11 cellular contexts compared by ENCODE assay signal in the genomic region with DNA sequence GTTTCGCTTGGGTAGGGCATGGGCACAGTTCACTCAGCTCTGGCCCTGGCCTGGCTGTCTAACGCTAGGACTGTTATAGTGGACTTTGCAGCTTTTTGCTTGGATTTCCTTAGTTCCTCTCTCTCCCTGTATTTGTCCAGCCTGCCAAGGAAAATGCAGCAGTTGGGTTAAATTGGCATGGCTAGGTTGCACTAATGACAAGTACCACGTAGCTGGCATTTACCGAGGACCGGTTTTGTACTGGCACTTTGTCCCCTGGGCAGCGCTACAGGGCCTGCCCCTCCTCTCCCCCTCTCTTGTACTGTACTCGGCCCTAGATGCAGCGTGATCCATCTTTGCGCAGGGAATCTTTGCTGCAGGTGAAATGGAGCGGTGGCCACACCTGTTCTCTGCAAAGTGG. TPM values are rescaled to one million over a fixed set of nuclear protein-coding genes. Genes with fewer than 3 reads are reported as not detected.
A peak's percentile ranks its signal among the peaks of the same experiment; 100 is the strongest.
DNase-seq lines count a peak whose midpoint lies in the region; ATAC-seq and TF ChIP-seq lines count a peak whose summit lies in the region.
"Had no signal": no experiment of that assay in that cellular context is flagged by ENCODE, and none has a peak within 500 bp of the region (broad histone marks: within the 10 kb centered on the region; RNA-seq: fewer than 3 reads in every experiment).

No MANE protein-coding gene starts in this region.

- H3K27me3 Mint-ChIP-seq in activated CD4-positive, alpha-beta T cell treated with anti-CD3 and anti-CD28 coated beads, Interleukin-2, amount 10 ng/mL, durations not matched to agents 24 days and 14 days, result no peaks in the 10 kb centered on the region
- H3K27me3 Mint-ChIP-seq in activated B cell treated with CpG ODN at 0.5 μM for 24 hours, result no peaks in the 10 kb centered on the region

- peaks cover 14% of the 10 kb centered on the region for H3K4me1 ChIP-seq in iPS-20b (ENCODE audit: insufficient read depth, low read length)
- peaks cover 11 to 31% of the 10 kb centered on the region in 2 donors for H3K4me1 ChIP-seq in ascending aorta

- H3K9me3 ChIP-seq in iPS-20b (ENCODE audit: insufficient read depth, low read depth, low read length) (no peaks in the 10 kb centered on the region), ascending aorta (no peaks in the 10 kb centered on the region)
- H3K9me3 ChIP-seq: heart left ventricle had no signal

- H3K36me3 Mint-ChIP-seq in activated CD4-positive, alpha-beta T cell treated with anti-CD3 and anti-CD28 coated beads, Interleukin-2, amount 10 ng/mL, durations not matched to agents 24 days and 14 days (ENCODE audit: low read depth), result peaks cover 45% of the 10 kb centered on the region
- H3K36me3 Mint-ChIP-seq in activated B cell treated with CpG ODN at 0.5 μM for 24 hours (ENCODE audit: low read depth), result peaks cover 42% of the 10 kb centered on the region
- peaks cover 61% of the 10 kb centered on the region for H3K36me3 Mint-ChIP-seq in stimulated activated effector memory CD8-positive, alpha-beta T cell treated with anti-CD3 and anti-CD28 coated beads, Interleukin-12 subunit alpha, Interleukin-12 subunit beta, amount 100 ng/mL, for 72 hours

- peak overlapping the region; percentile 41 for H3K27ac Mint-ChIP-seq in activated CD4-positive, alpha-beta T cell treated with anti-CD3 and anti-CD28 coated beads, Interleukin-2, amount 10 ng/mL, durations not matched to agents 24 days and 14 days
- no peak overlapping the region for H3K27ac Mint-ChIP-seq in activated B cell treated with CpG ODN at 0.5 μM for 24 hours
- peak overlapping the region; percentile 58 for H3K27ac Mint-ChIP-seq in stimulated activated effector memory CD8-positive, alpha-beta T cell treated with anti-CD3 and anti-CD28 coated beads, Interleukin-12 subunit alpha, Interleukin-12 subunit beta, amount 100 ng/mL, for 72 hours

- no peaks in the 10 kb centered on the region for H3K9me3 Mint-ChIP-seq in activated CD4-positive, alpha-beta T cell treated with anti-CD3 and anti-CD28 coated beads, Interleukin-2, amount 10 ng/mL, durations not matched to agents 24 days and 14 days
- H3K9me3 Mint-ChIP-seq in activated B cell treated with CpG ODN at 0.5 μM for 24 hours, result no peaks in the 10 kb centered on the region
- no peaks in the 10 kb centered on the region for H3K9me3 Mint-ChIP-seq in stimulated activated effector memory CD8-positive, alpha-beta T cell treated with anti-CD3 and anti-CD28 coated beads, Interleukin-12 subunit alpha, Interleukin-12 subunit beta, amount 100 ng/mL, for 72 hours

- POLR2A ChIA-PET in activated B cell treated with CpG ODN at 0.5 μM for 24 hours (lab: Charles Lee), result interaction anchor here (1.7 kb wide), 1 partner anchor 25 kb away, joined by 3 read pairs; no protein-coding TSS in a partner anchor

- H3K4me1 Mint-ChIP-seq in activated CD4-positive, alpha-beta T cell treated with anti-CD3 and anti-CD28 coated beads, Interleukin-2, amount 10 ng/mL, durations not matched to agents 24 days and 14 days, result peaks cover 29% of the 10 kb centered on the region
- peaks cover 35% of the 10 kb centered on the region for H3K4me1 Mint-ChIP-seq in activated B cell treated with CpG ODN at 0.5 μM for 24 hours
- H3K4me1 Mint-ChIP-seq in stimulated activated effector memory CD8-positive, alpha-beta T cell treated with anti-CD3 and anti-CD28 coated beads, Interleukin-12 subunit alpha, Interleukin-12 subunit beta, amount 100 ng/mL, for 72 hours, result peaks cover 44% of the 10 kb centered on the region

- CTCF ChIA-PET in activated B cell treated with CpG ODN at 0.5 μM for 24 hours (lab: Charles Lee), result no interaction called here

- peak overlapping the region; percentile 41; the same call in 1 of the 2 replicates for H3K9ac ChIP-seq in iPS-20b (ENCODE audit: low read depth, low read length)

- TF ChIP-seq CTCF in activated B cell treated with CpG ODN at 0.5 μM for 24 hours (IDR thresholded peaks at IDR 0.05), result no peak
- TF ChIP-seq CTCF in ascending aorta (IDR thresholded peaks at IDR 0.05), result no peak

- H3K27ac ChIP-seq in iPS-20b (ENCODE audit: low read length), result no peak overlapping the region
- peak overlapping the region in 1 of 2 donors; percentile 9 for H3K27ac ChIP-seq in ascending aorta
- H3K27ac ChIP-seq: heart left ventricle had no signal

- no peaks in the 10 kb centered on the region for H3K27me3 ChIP-seq in iPS-20b (ENCODE audit: insufficient read depth, low read length)
- no peaks in the 10 kb centered on the region for H3K27me3 ChIP-seq in ascending aorta
- H3K27me3 ChIP-seq: heart left ventricle had no signal

- DNase-seq in activated CD4-positive, alpha-beta T cell treated with anti-CD3 and anti-CD28 coated beads, Interleukin-2, amount 10 ng/mL, durations not matched to agents 24 days and 14 days, result no peak
- DNase-seq in activated CD4-positive, alpha-beta T cell treated with anti-CD3 and anti-CD28 coated beads for 4 hours, result no peak
- no peak for DNase-seq in activated B cell treated with CpG ODN at 0.5 μM for 24 hours
- DNase-seq in stimulated activated effector memory CD8-positive, alpha-beta T cell treated with anti-CD3 and anti-CD28 coated beads, Interleukin-12 subunit alpha, Interleukin-12 subunit beta, amount 100 ng/mL, for 72 hours (ENCODE audit: low spot score in 2 of 2), result no peak
- DNase-seq in ascending aorta (ENCODE audit: low spot score in 2 of 2), result no peak
- DNase-seq in putamen (ENCODE audit: low spot score), result no peak

- ATAC-seq in activated B cell treated with CpG ODN at 0.5 μM for 24 hours (ENCODE audit: low read depth) (no peak), HG03439 (IDR thresholded peaks at IDR 0.05; ENCODE audit: unreplicated experiment) (no peak)
- no peak for ATAC-seq in stimulated activated effector memory CD8-positive, alpha-beta T cell treated with anti-CD3 and anti-CD28 coated beads, Interleukin-12 subunit alpha, Interleukin-12 subunit beta, amount 100 ng/mL, for 72 hours

- H3K36me3 ChIP-seq in iPS-20b (ENCODE audit: insufficient read depth, low read depth, low read length) (peaks cover 52% of the 10 kb centered on the region), ascending aorta (peaks cover 28 to 34% of the 10 kb centered on the region in 2 donors)

- H3K4me3 Mint-ChIP-seq in activated CD4-positive, alpha-beta T cell treated with anti-CD3 and anti-CD28 coated beads, Interleukin-2, amount 10 ng/mL, durations not matched to agents 24 days and 14 days, result peak overlapping the region; percentile 71
- peak overlapping the region; percentile 42 for H3K4me3 Mint-ChIP-seq in activated B cell treated with CpG ODN at 0.5 μM for 24 hours
- H3K4me3 Mint-ChIP-seq in stimulated activated effector memory CD8-positive, alpha-beta T cell treated with anti-CD3 and anti-CD28 coated beads, Interleukin-12 subunit alpha, Interleukin-12 subunit beta, amount 100 ng/mL, for 72 hours, result peak overlapping the region; percentile 88

- H3K4me3 ChIP-seq in iPS-20b (ENCODE audit: low read length), result no peak overlapping the region; the same call in 1 of the 2 replicates
- peak overlapping the region in 1 of 2 donors; percentile 1 for H3K4me3 ChIP-seq in ascending aorta

- intact Hi-C loops in activated CD4-positive, alpha-beta T cell treated with anti-CD3 and anti-CD28 coated beads, Interleukin-2, amount 10 ng/mL, durations not matched to agents 24 days and 14 days (cut with micrococcal nuclease), result loop anchor here (5.0 kb wide), 1 partner anchor 111 kb away; a partner anchor contains a TSS
- intact Hi-C loops in activated B cell treated with CpG ODN at 0.5 μM for 24 hours (cut with micrococcal nuclease) (loop anchor here (10.0 kb wide), 1 partner anchor 763 kb away; a partner anchor contains a TSS), ascending aorta (cut with DNase I) (loop anchor here (10.0 kb wide), 1 partner anchor 507 kb away; a partner anchor contains a TSS)

RNA-seq across cellular contexts. Expression of a gene that starts 2.4 kb away (rescaled TPM):
- 71.2 TPM in 2 replicates for total RNA-seq in activated CD4-positive, alpha-beta T cell treated with anti-CD3 and anti-CD28 coated beads, Interleukin-2, amount 10 ng/mL, durations not matched to agents 24 days and 14 days
- 20.8 and 22.4 TPM in 2 replicates for total RNA-seq in activated B cell treated with CpG ODN at 0.5 μM for 24 hours
- 13.9 TPM for total RNA-seq in ascending aorta

RNA-seq across cellular contexts. Expression of a gene that starts 26.1 kb away (rescaled TPM):
- total RNA-seq in activated CD4-positive, alpha-beta T cell treated with anti-CD3 and anti-CD28 coated beads, Interleukin-2, amount 10 ng/mL, durations not matched to agents 24 days and 14 days, result 16.3 and 40.4 TPM in 2 replicates
- 86.6 and 120 TPM in 2 replicates for total RNA-seq in activated B cell treated with CpG ODN at 0.5 μM for 24 hours
- total RNA-seq in ascending aorta, result not detected
- total RNA-seq: cerebellum, myocyte had no signal

Comparison
In these comparisons a context has a peak if more than half of its experiments do, and no peak if none do; other contexts are left out.
1. RNA of a gene that starts 26.1 kb away (total RNA-seq): 86.6 to 120 TPM in activated B cell treated with CpG ODN at 0.5 μM for 24 hours and 16.3 to 40.4 TPM in activated CD4-positive, alpha-beta T cell treated with anti-CD3 and anti-CD28 coated beads, Interleukin-2, amount 10 ng/mL, durations not matched to agents 24 days and 14 days; not detected in ascending aorta (single experiment); every median in the first group is over 10 times any median in the second.
2. Peak in every context shown above with its lines, with median percentiles within 50 percentile points of each other: H3K4me3 Mint-ChIP-seq.